Comparison of ENCODE assay signal across 1 cellular context in genomic region chrX:21839334-21840198, GRCh38.
A peak's percentile ranks its signal among the peaks of the same experiment; 100 is the strongest.
TF ChIP-seq lines count a peak whose summit lies in the region.

TSS of gene MBTPS2 (plus strand) at chrX:21839617. CDS start at chrX:21839735, 118 bp downstream.

TF ChIP-seq in HepG2, 621 proteins besides CTCF, POLR2A, EP300 and RAD21 (continued from another document and continues in another):
- TF ChIP-seq, protein P1, sequence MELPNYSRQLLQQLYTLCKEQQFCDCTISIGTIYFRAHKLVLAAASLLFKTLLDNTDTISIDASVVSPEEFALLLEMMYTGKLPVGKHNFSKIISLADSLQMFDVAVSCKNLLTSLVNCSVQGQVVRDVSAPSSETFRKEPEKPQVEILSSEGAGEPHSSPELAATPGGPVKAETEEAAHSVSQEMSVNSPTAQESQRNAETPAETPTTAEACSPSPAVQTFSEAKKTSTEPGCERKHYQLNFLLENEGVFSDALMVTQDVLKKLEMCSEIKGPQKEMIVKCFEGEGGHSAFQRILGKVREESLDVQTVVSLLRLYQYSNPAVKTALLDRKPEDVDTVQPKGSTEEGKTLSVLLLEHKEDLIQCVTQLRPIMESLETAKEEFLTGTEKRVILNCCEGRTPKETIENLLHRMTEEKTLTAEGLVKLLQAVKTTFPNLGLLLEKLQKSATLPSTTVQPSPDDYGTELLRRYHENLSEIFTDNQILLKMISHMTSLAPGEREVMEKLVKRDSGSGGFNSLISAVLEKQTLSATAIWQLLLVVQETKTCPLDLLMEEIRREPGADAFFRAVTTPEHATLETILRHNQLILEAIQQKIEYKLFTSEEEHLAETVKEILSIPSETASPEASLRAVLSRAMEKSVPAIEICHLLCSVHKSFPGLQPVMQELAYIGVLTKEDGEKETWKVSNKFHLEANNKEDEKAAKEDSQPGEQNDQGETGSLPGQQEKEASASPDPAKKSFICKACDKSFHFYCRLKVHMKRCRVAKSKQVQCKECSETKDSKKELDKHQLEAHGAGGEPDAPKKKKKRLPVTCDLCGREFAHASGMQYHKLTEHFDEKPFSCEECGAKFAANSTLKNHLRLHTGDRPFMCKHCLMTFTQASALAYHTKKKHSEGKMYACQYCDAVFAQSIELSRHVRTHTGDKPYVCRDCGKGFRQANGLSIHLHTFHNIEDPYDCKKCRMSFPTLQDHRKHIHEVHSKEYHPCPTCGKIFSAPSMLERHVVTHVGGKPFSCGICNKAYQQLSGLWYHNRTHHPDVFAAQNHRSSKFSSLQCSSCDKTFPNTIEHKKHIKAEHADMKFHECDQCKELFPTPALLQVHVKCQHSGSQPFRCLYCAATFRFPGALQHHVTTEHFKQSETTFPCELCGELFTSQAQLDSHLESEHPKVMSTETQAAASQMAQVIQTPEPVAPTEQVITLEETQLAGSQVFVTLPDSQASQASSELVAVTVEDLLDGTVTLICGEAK (IDR thresholded peaks at IDR 0.05) = peak; percentile 92
- TF ChIP-seq, protein P1 (CRISPR knock-in tag; IDR thresholded peaks at IDR 0.05) = peak; percentile 78
- TF ChIP-seq ZFAT (CRISPR knock-in tag; conservative IDR thresholded peaks at IDR 0.05) (peak; percentile 18), DR1 (CRISPR knock-in tag; IDR thresholded peaks at IDR 0.05) (peak; percentile 93), GATAD2A (CRISPR knock-in tag; IDR thresholded peaks at IDR 0.05) (peak; percentile 70), HNRNPLL (IDR thresholded peaks at IDR 0.05; ENCODE audit: low read depth, low read length, poor library complexity, severe bottlenecking) (peak; percentile 62), NR2F1 (CRISPR knock-in tag; IDR thresholded peaks at IDR 0.05) (no peak), ZNF597 (CRISPR knock-in tag; IDR thresholded peaks at IDR 0.05) (no peak), ZNF160 (CRISPR knock-in tag; IDR thresholded peaks at IDR 0.05) (no peak), ZFP62 (CRISPR knock-in tag; IDR thresholded peaks at IDR 0.05) (no peak), MYC (CRISPR knock-in tag; IDR thresholded peaks at IDR 0.05; ENCODE audit: borderline replicate concordance) (peak; percentile 83), FOXA3 (CRISPR knock-in tag; IDR thresholded peaks at IDR 0.05) (peak; percentile 47; the same call in 1 of the 2 replicates), U2AF1 (optimal IDR thresholded peaks at IDR 0.05; ENCODE audit: low read depth, low read length) (no peak), ZNF580 (CRISPR knock-in tag; IDR thresholded peaks at IDR 0.05; ENCODE audit: borderline replicate concordance, low read depth) (peak; percentile 89; the same call in 1 of the 2 replicates), HNF4G (IDR thresholded peaks at IDR 0.05; ENCODE audit: borderline replicate concordance, low read depth, low read length) (peak; percentile 34; the same call in 1 of the 2 replicates), HNF4G (CRISPR knock-in tag; IDR thresholded peaks at IDR 0.05; ENCODE audit: borderline replicate concordance, low read depth) (no peak), ZNF790 (CRISPR knock-in tag; IDR thresholded peaks at IDR 0.05; ENCODE audit: borderline replicate concordance) (peak; percentile 69; the same call in 1 of the 2 replicates), TOPORS (CRISPR knock-in tag; IDR thresholded peaks at IDR 0.05) (peak; percentile 70; the same call in 1 of the 2 replicates), HNF1A (IDR thresholded peaks at IDR 0.05; ENCODE audit: low read depth) (no peak), HNF1A (CRISPR knock-in tag; IDR thresholded peaks at IDR 0.05; ENCODE audit: borderline replicate concordance) (no peak; the same call in 1 of the 2 replicates), HINFP (CRISPR knock-in tag; IDR thresholded peaks at IDR 0.05; ENCODE audit: low read depth) (no peak), HDAC6 (IDR thresholded peaks at IDR 0.05; ENCODE audit: low read depth, low read length) (no peak), ZNF382 (CRISPR knock-in tag; IDR thresholded peaks at IDR 0.05; ENCODE audit: borderline replicate concordance) (no peak), NKX3-1 (CRISPR knock-in tag; IDR thresholded peaks at IDR 0.05) (peak; percentile 63; the same call in 1 of the 2 replicates), MAFF (IDR thresholded peaks at IDR 0.05; ENCODE audit: low read depth, low read length) (no peak), ZMAT5 (CRISPR knock-in tag; IDR thresholded peaks at IDR 0.05; ENCODE audit: borderline replicate concordance, low read depth) (no peak), SMARCC2 (IDR thresholded peaks at IDR 0.05) (no peak), NFIB (CRISPR knock-in tag; IDR thresholded peaks at IDR 0.05; ENCODE audit: borderline replicate concordance) (no peak), RXRA (CRISPR knock-in tag; IDR thresholded peaks at IDR 0.05) (no peak), ZNF12 (CRISPR knock-in tag; IDR thresholded peaks at IDR 0.05) (peak; percentile 39), GZF1 (CRISPR knock-in tag; IDR thresholded peaks at IDR 0.05) (no peak), CBX2 (IDR thresholded peaks at IDR 0.05; ENCODE audit: low read depth, low read length) (no peak), CBX2 (CRISPR knock-in tag; IDR thresholded peaks at IDR 0.05; ENCODE audit: low read depth) (no peak), TBP (CRISPR knock-in tag; IDR thresholded peaks at IDR 0.05) (no peak), SMAD1 (CRISPR knock-in tag; IDR thresholded peaks at IDR 0.05; ENCODE audit: borderline replicate concordance, low read depth) (no peak; the same call in 1 of the 2 replicates), ZFP1 (CRISPR knock-in tag; IDR thresholded peaks at IDR 0.05) (no peak)
- TF ChIP-seq, protein P2, sequence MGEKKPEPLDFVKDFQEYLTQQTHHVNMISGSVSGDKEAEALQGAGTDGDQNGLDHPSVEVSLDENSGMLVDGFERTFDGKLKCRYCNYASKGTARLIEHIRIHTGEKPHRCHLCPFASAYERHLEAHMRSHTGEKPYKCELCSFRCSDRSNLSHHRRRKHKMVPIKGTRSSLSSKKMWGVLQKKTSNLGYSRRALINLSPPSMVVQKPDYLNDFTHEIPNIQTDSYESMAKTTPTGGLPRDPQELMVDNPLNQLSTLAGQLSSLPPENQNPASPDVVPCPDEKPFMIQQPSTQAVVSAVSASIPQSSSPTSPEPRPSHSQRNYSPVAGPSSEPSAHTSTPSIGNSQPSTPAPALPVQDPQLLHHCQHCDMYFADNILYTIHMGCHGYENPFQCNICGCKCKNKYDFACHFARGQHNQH (CRISPR knock-in tag; IDR thresholded peaks at IDR 0.05) = peak; percentile 87; the same call in 1 of the 2 replicates
- TF ChIP-seq, protein P3, sequence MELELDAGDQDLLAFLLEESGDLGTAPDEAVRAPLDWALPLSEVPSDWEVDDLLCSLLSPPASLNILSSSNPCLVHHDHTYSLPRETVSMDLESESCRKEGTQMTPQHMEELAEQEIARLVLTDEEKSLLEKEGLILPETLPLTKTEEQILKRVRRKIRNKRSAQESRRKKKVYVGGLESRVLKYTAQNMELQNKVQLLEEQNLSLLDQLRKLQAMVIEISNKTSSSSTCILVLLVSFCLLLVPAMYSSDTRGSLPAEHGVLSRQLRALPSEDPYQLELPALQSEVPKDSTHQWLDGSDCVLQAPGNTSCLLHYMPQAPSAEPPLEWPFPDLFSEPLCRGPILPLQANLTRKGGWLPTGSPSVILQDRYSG (CRISPR knock-in tag; IDR thresholded peaks at IDR 0.05) = no peak
- TF ChIP-seq, protein P4, sequence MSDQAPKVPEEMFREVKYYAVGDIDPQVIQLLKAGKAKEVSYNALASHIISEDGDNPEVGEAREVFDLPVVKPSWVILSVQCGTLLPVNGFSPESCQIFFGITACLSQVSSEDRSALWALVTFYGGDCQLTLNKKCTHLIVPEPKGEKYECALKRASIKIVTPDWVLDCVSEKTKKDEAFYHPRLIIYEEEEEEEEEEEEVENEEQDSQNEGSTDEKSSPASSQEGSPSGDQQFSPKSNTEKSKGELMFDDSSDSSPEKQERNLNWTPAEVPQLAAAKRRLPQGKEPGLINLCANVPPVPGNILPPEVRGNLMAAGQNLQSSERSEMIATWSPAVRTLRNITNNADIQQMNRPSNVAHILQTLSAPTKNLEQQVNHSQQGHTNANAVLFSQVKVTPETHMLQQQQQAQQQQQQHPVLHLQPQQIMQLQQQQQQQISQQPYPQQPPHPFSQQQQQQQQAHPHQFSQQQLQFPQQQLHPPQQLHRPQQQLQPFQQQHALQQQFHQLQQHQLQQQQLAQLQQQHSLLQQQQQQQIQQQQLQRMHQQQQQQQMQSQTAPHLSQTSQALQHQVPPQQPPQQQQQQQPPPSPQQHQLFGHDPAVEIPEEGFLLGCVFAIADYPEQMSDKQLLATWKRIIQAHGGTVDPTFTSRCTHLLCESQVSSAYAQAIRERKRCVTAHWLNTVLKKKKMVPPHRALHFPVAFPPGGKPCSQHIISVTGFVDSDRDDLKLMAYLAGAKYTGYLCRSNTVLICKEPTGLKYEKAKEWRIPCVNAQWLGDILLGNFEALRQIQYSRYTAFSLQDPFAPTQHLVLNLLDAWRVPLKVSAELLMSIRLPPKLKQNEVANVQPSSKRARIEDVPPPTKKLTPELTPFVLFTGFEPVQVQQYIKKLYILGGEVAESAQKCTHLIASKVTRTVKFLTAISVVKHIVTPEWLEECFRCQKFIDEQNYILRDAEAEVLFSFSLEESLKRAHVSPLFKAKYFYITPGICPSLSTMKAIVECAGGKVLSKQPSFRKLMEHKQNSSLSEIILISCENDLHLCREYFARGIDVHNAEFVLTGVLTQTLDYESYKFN (CRISPR knock-in tag; conservative IDR thresholded peaks at IDR 0.05) = peak; percentile 36; the same call in 1 of the 2 replicates
